In the genomic region with DNA sequence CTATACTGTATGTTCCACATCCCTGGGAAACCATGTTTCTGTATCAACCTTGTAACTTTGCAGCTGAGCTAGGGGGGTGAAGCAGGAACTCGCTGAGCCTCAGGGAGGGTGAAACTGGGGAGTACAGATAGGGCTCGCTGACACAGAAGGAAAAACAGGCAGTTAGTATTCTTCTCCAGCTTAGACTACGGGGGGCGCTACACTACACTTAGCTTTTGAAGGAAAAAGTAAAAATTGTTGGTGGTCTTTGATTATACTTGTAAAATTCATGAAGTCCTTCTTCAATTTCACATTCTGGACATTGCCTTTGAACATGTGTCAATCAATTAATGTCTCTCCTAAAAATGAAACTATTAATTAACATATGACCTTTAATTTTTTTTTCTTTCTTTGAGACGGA, we compare ENCODE assay signal across 28 cellular contexts.
DNase-seq lines count a peak whose midpoint lies in the region; ATAC-seq, FAIRE-seq and TF ChIP-seq lines count a peak whose summit lies in the region.
"Had no signal": no experiment of that assay in that cellular context is flagged by ENCODE, and none has a peak within 500 bp of the region (broad histone marks: within the 10 kb centered on the region; RNA-seq: fewer than 3 reads in every experiment).

No MANE protein-coding gene starts in this region.

- H3K9me3 ChIP-seq in endodermal cell (ENCODE audit: control insufficient read depth, low read length) (no peaks in the 10 kb centered on the region), MG63 (no peaks in the 10 kb centered on the region)
- H3K9me3 ChIP-seq: BE2C, BLaER1 had no signal

- H3F3A ChIP-seq in GM23338 (replicated peaks; ENCODE audit: low read depth) = no peaks in the 10 kb centered on the region

- in situ Hi-C loops in GM13976 (cut with MboI; ENCODE audit: low sequenced_read_pairs, unreplicated experiment) = no loop called here

- H3K9ac ChIP-seq in endodermal cell (ENCODE audit: extremely low read depth, low read length, poor library complexity, severe bottlenecking) = no peak overlapping the region
- H3K9ac ChIP-seq: BLaER1 had no signal

- H3K4me2 ChIP-seq in GM23338 = no peak overlapping the region
- H3K4me2 ChIP-seq: BLaER1 had no signal

- no peaks in the 10 kb centered on the region for H3K9me2 ChIP-seq in GM23338 (ENCODE audit: insufficient read depth)

- H3K36me3 ChIP-seq in GM23338 (ENCODE audit: insufficient read depth) (no peaks in the 10 kb centered on the region), bronchial epithelial cell (ENCODE audit: control insufficient read depth, insufficient read depth, low read length) (no peaks in the 10 kb centered on the region), endodermal cell (ENCODE audit: control insufficient read depth, insufficient read depth, low read length) (no peaks in the 10 kb centered on the region), MG63 (no peaks in the 10 kb centered on the region)
- H3K36me3 ChIP-seq: BE2C, BLaER1 had no signal

- no peaks in the 10 kb centered on the region for H3K79me2 ChIP-seq in GM23338 (replicated peaks; ENCODE audit: insufficient read depth)

- 96 to 97% methylated on average over 4 to 5 of the region's 5 CpGs for whole genome bisulfite sequencing in endodermal cell (ENCODE audit: insufficient coverage in 1 of 2, insufficient read length in 1 of 2), 2 experiments

- no peaks in the 10 kb centered on the region for H4K20me1 ChIP-seq in GM23338 (replicated peaks; ENCODE audit: insufficient read depth)
- H4K20me1 ChIP-seq: BLaER1 had no signal

- H3K4me1 Mint-ChIP-seq in GM23338 (0 out of 3 replicates have a peak, but pooled peaks cover 7% of the 10 kb centered on the region), endodermal cell (peaks cover 31% of the 10 kb centered on the region)
- H3K4me1 Mint-ChIP-seq: CD14-positive monocyte had no signal

- peak; percentile 32 for FAIRE-seq in bronchial epithelial cell (lab: Jason Lieb, UNC)
- FAIRE-seq: A204.1, GM12891, GM18507 had no signal

- H3K4me1 ChIP-seq in GM23338 (ENCODE audit: insufficient read depth) (no peaks in the 10 kb centered on the region), endodermal cell (ENCODE audit: control insufficient read depth, insufficient read depth, low read length) (peaks cover 10% of the 10 kb centered on the region)
- H3K4me1 ChIP-seq: BE2C, BLaER1 had no signal

- H3K9me3 Mint-ChIP-seq in GM23338 = no peaks in the 10 kb centered on the region; the same call in 2 of the 3 replicates
- no peaks in the 10 kb centered on the region for H3K9me3 Mint-ChIP-seq in endodermal cell
- H3K9me3 Mint-ChIP-seq: CD4-positive, CD25-positive, alpha-beta regulatory T cell; CD8-positive, alpha-beta memory T cell had no signal

- H3K27me3 ChIP-seq in GM23338 (ENCODE audit: insufficient read depth) = no peaks in the 10 kb centered on the region
- no peaks in the 10 kb centered on the region for H3K27me3 ChIP-seq in bronchial epithelial cell (ENCODE audit: control insufficient read depth, insufficient read depth, low read length)
- no peaks in the 10 kb centered on the region for H3K27me3 ChIP-seq in endodermal cell (ENCODE audit: control insufficient read depth, insufficient read depth, low read length, poor library complexity, severe bottlenecking)
- H3K27me3 ChIP-seq in MG63 = no peaks in the 10 kb centered on the region
- H3K27me3 ChIP-seq: BLaER1 had no signal

- H3K36me3 Mint-ChIP-seq in GM23338 (ENCODE audit: low read depth) (no peaks in the 10 kb centered on the region), endodermal cell (ENCODE audit: low read depth) (no peaks in the 10 kb centered on the region)
- H3K36me3 Mint-ChIP-seq: CD14-positive monocyte; CD4-positive, alpha-beta memory T cell had no signal

- H3K27ac Mint-ChIP-seq in GM23338 (no peak overlapping the region), endodermal cell (no peak overlapping the region)
- H3K27ac Mint-ChIP-seq: CD14-positive monocyte; CD4-positive, alpha-beta memory T cell; CD4-positive, CD25-positive, alpha-beta regulatory T cell had no signal

- DNase-seq in GM23338 (ENCODE audit: low spot score) (peak; percentile 50), bronchial epithelial cell (ENCODE audit: low read depth) (no peak), endodermal cell (no peak), GM13976 (ENCODE audit: low spot score) (no peak), MG63 (no peak)
- DNase-seq: 8988T; ACHN; BE2C; C1 segment of cervical spinal cord; CD4-positive, alpha-beta memory T cell; CD4-positive, CD25-positive, alpha-beta regulatory T cell; CD8-positive, alpha-beta memory T cell; COR-L47; DMS 273 treated with DMSO at 0.1 percent for 48 hours; DMS153; DMS53; DMS79; DND-41; EL; GDM1 had no signal

- H3K27ac ChIP-seq in GM23338 (ENCODE audit: low read depth) = no peak overlapping the region
- H3K27ac ChIP-seq in endodermal cell (ENCODE audit: low read depth, low read length) = no peak overlapping the region
- H3K27ac ChIP-seq: BLaER1 had no signal

- H3K4me3 ChIP-seq in GM23338 (no peak overlapping the region), bronchial epithelial cell (ENCODE audit: low read depth, low read length) (no peak overlapping the region), endodermal cell (ENCODE audit: low read length) (no peak overlapping the region), MG63 (no peak overlapping the region)
- H3K4me3 ChIP-seq: BLaER1 had no signal

- no peak overlapping the region for H2AFZ ChIP-seq in GM23338

- H3K27me3 Mint-ChIP-seq in GM23338 (ENCODE audit: insufficient read depth, low read depth, poor library complexity) (peaks cover 7% of the 10 kb centered on the region), endodermal cell (ENCODE audit: insufficient read depth) (no peaks in the 10 kb centered on the region)

- H3K4me3 Mint-ChIP-seq in GM23338 (no peak overlapping the region), endodermal cell (no peak overlapping the region)
- H3K4me3 Mint-ChIP-seq: CD14-positive monocyte; CD4-positive, alpha-beta memory T cell; CD4-positive, CD25-positive, alpha-beta regulatory T cell had no signal

- TF ChIP-seq CTCF in GM12872 (IDR thresholded peaks at IDR 0.05; ENCODE audit: insufficient read depth, low read depth, low read length) (0 out of 3 replicates have a peak, but pooled peaks have one; percentile 3), GM23338 (conservative IDR thresholded peaks at IDR 0.05; ENCODE audit: low read depth in 2 of 2) (peak; percentile 56 to 57), bronchial epithelial cell (IDR thresholded peaks at IDR 0.05; ENCODE audit: insufficient read depth, low read length, severe bottlenecking) (no peak), endodermal cell (conservative IDR thresholded peaks at IDR 0.05) (peak; percentile 62), GM13976 (IDR thresholded peaks at IDR 0.05; ENCODE audit: borderline replicate concordance, control extremely low read depth, extremely low read depth, insufficient read depth, missing control alignments) (no peak)

- ATAC-seq in GM23338 (0 out of 3 replicates have a peak, but pooled peaks have one; percentile 25), GM19463 (IDR thresholded peaks at IDR 0.05; ENCODE audit: unreplicated experiment) (no peak), GM19395 (IDR thresholded peaks at IDR 0.05; ENCODE audit: unreplicated experiment) (no peak)

TF ChIP-seq in GM23338, 12 proteins besides CTCF, POLR2A, EP300 and RAD21 (continues in another document):
- TF ChIP-seq EZH2phosphoT487 (IDR thresholded peaks at IDR 0.05; ENCODE audit: unreplicated experiment) (no peak), ZNF331 (CRISPR knock-in tag; IDR thresholded peaks at IDR 0.05; ENCODE audit: low read depth) (no peak), STAT1 (IDR thresholded peaks at IDR 0.05; ENCODE audit: unreplicated experiment) (no peak), JUNB (IDR thresholded peaks at IDR 0.05; ENCODE audit: unreplicated experiment) (no peak), CREB1 (CRISPR knock-in tag; IDR thresholded peaks at IDR 0.05; ENCODE audit: low read depth) (no peak), ZNF114 (CRISPR knock-in tag; IDR thresholded peaks at IDR 0.05) (no peak)
- TF ChIP-seq, protein P1, sequence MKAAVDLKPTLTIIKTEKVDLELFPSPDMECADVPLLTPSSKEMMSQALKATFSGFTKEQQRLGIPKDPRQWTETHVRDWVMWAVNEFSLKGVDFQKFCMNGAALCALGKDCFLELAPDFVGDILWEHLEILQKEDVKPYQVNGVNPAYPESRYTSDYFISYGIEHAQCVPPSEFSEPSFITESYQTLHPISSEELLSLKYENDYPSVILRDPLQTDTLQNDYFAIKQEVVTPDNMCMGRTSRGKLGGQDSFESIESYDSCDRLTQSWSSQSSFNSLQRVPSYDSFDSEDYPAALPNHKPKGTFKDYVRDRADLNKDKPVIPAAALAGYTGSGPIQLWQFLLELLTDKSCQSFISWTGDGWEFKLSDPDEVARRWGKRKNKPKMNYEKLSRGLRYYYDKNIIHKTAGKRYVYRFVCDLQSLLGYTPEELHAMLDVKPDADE (IDR thresholded peaks at IDR 0.05) = no peak

Comparison
In these comparisons a context has a peak if more than half of its experiments do, and no peak if none do; other contexts are left out.
1. CTCF ChIP-seq: peak in GM12872 (single experiment), GM23338 (2 of 2) and endodermal cell (single experiment); none in bronchial epithelial cell (single experiment) and GM13976 (single experiment).